ENCODE assay signal across 14 cellular contexts in genomic region chr11:122803306-122803705, GRCh38. TPM values are rescaled to one million over a fixed set of nuclear protein-coding genes. Genes with fewer than 3 reads are reported as not detected.
DNase-seq lines count a peak whose midpoint lies in the region; ATAC-seq and TF ChIP-seq lines count a peak whose summit lies in the region.
"Had no signal": no experiment of that assay in that cellular context is flagged by ENCODE, and none has a peak within 500 bp of the region (broad histone marks: within the 10 kb centered on the region; RNA-seq: fewer than 3 reads in every experiment).

No MANE protein-coding gene starts in this region.

- peaks cover 2% of the 10 kb centered on the region for H3K4me1 Mint-ChIP-seq in progenitor cell of endocrine pancreas (ENCODE audit: low read depth)

- H3K27me3 ChIP-seq in transverse colon = no peaks in the 10 kb centered on the region
- H3K27me3 ChIP-seq: SJSA1 had no signal

- H3K9me3 ChIP-seq in transverse colon = no peaks in the 10 kb centered on the region
- H3K9me3 ChIP-seq: psoas muscle, SJSA1 had no signal

- in situ Hi-C loops in transverse colon (cut with MboI; ENCODE audit: low pct_ligation_motif_present in 1 of 4, low pct_unique_long_range_greater_than_20kb in 1 of 4, low sequenced_read_pairs in 3 of 4) = no loop called here

- intact Hi-C loops in transverse colon (cut with DNase I; ENCODE audit: low total_unique reads) = no loop called here

- peak overlapping the region; percentile 62 to 81 for H3K27ac Mint-ChIP-seq in activated naive CD4-positive, alpha-beta T cell treated with anti-CD3 and anti-CD28 coated beads, Interleukin-2, amount 50 U/mL, for 72 hours
- no peak overlapping the region for H3K27ac Mint-ChIP-seq in progenitor cell of endocrine pancreas
- H3K27ac Mint-ChIP-seq: activated CD4-positive, alpha-beta memory T cell treated with anti-CD3 and anti-CD28 coated beads, Interleukin-2, amount 10 ng/mL, durations not matched to agents 7 days and 5 days had no signal

- no peak overlapping the region for H3K4me3 Mint-ChIP-seq in progenitor cell of endocrine pancreas (ENCODE audit: low read depth)
- H3K4me3 Mint-ChIP-seq: activated CD4-positive, alpha-beta memory T cell treated with anti-CD3 and anti-CD28 coated beads, Interleukin-2, amount 10 ng/mL, durations not matched to agents 7 days and 5 days had no signal

- no peak for TF ChIP-seq CTCF in transverse colon (IDR thresholded peaks at IDR 0.05)
- TF ChIP-seq CTCF in progenitor cell of endocrine pancreas (IDR thresholded peaks at IDR 0.05; ENCODE audit: unreplicated experiment) = no peak

- peak; percentile 18 to 62 for ATAC-seq in activated naive CD4-positive, alpha-beta T cell treated with anti-CD3 and anti-CD28 coated beads, Interleukin-2, amount 50 U/mL, for 72 hours
- no peak for ATAC-seq in GM19328 (IDR thresholded peaks at IDR 0.05; ENCODE audit: unreplicated experiment)
- ATAC-seq: psoas muscle had no signal

- H3K9me3 Mint-ChIP-seq in activated naive CD4-positive, alpha-beta T cell treated with anti-CD3 and anti-CD28 coated beads, Interleukin-2, amount 50 U/mL, for 72 hours = no peaks in the 10 kb centered on the region
- H3K9me3 Mint-ChIP-seq in progenitor cell of endocrine pancreas (ENCODE audit: low read depth) = no peaks in the 10 kb centered on the region
- H3K9me3 Mint-ChIP-seq: activated CD4-positive, alpha-beta memory T cell treated with anti-CD3 and anti-CD28 coated beads, Interleukin-2, amount 10 ng/mL, durations not matched to agents 7 days and 5 days had no signal

- H3K4me3 ChIP-seq in transverse colon = no peak overlapping the region
- H3K4me3 ChIP-seq: psoas muscle, SJSA1 had no signal

- no peak overlapping the region for H3K27ac ChIP-seq in transverse colon
- H3K27ac ChIP-seq: psoas muscle, SJSA1 had no signal

- TF ChIP-seq POLR2A in transverse colon (IDR thresholded peaks at IDR 0.05) = no peak

- peaks cover 0 to 4% (median 0%) of the 10 kb centered on the region in 4 donors for H3K4me1 ChIP-seq in transverse colon
- H3K4me1 ChIP-seq: SJSA1 had no signal

- peaks cover 0 to 5% of the 10 kb centered on the region in 2 donors for H3K36me3 Mint-ChIP-seq in activated naive CD4-positive, alpha-beta T cell treated with anti-CD3 and anti-CD28 coated beads, Interleukin-2, amount 50 U/mL, for 72 hours
- no peaks in the 10 kb centered on the region for H3K36me3 Mint-ChIP-seq in progenitor cell of endocrine pancreas (ENCODE audit: insufficient read depth)

- no peak for DNase-seq in activated naive CD4-positive, alpha-beta T cell treated with anti-CD3 and anti-CD28 coated beads, Interleukin-2, amount 50 U/mL, for 72 hours (ENCODE audit: low spot score in 2 of 2)
- no peak for DNase-seq in activated naive CD4-positive, alpha-beta T cell treated with anti-CD3 and anti-CD28 coated beads, Interleukin-2, amount 50 U/mL, for 16 hours
- DNase-seq in amniotic stem cell (lab: John Stamatoyannopoulos, UW) = peak; percentile 62
- DNase-seq in hepatic stellate cell (ENCODE audit: low spot score) = peak; percentile 57
- DNase-seq in ureter (ENCODE audit: low spot score) = peak; percentile 59
- DNase-seq in transverse colon = no peak
- DNase-seq in progenitor cell of endocrine pancreas (ENCODE audit: low spot score, unreplicated experiment) = no peak
- DNase-seq: ACHN; activated CD4-positive, alpha-beta memory T cell treated with anti-CD3 and anti-CD28 coated beads, Interleukin-2, amount 10 ng/mL, durations not matched to agents 7 days and 5 days; dermis blood vessel endothelial cell; NCI-H2081 treated with DMSO at 0.1 percent for 48 hours; psoas muscle had no signal

- no peak for TF ChIP-seq EP300 in transverse colon (IDR thresholded peaks at IDR 0.05; ENCODE audit: low read depth)

- no peaks in the 10 kb centered on the region for H3K36me3 ChIP-seq in transverse colon
- H3K36me3 ChIP-seq: SJSA1 had no signal

- WGBS in transverse colon (ENCODE audit: low coverage in 1 of 2), 2 donors = 91% methylated on average over 2 of the region's 2 CpGs; no CpG with 5 or more reads in 1 of the 2 donors

- no peaks in the 10 kb centered on the region for H3K27me3 Mint-ChIP-seq in progenitor cell of endocrine pancreas
- H3K27me3 Mint-ChIP-seq: activated CD4-positive, alpha-beta memory T cell treated with anti-CD3 and anti-CD28 coated beads, Interleukin-2, amount 10 ng/mL, durations not matched to agents 7 days and 5 days had no signal

RNA-seq across cellular contexts. Expression of gene CRTAM, which starts 35.0 kb away (rescaled TPM):
- total RNA-seq in activated naive CD4-positive, alpha-beta T cell treated with anti-CD3 and anti-CD28 coated beads, Interleukin-2, amount 50 U/mL, for 72 hours = under 1 TPM; 0.43 to 0.56 TPM
- 1.1 TPM for total RNA-seq in ureter
- total RNA-seq in transverse colon = 1 to 10 TPM in 1 of 4 donors, under 1 TPM in 1, not detected in 2; 0.41 to 1.7 TPM
- not detected in 2 replicates for total RNA-seq in progenitor cell of endocrine pancreas
- total RNA-seq: dermis blood vessel endothelial cell, SJSA1 had no signal

Comparison
In these comparisons a context has a peak if more than half of its experiments do, and no peak if none do; other contexts are left out.
1. DNase-seq: peak in amniotic stem cell (single experiment), hepatic stellate cell (single experiment) and ureter (single experiment); none in activated naive CD4-positive, alpha-beta T cell treated with anti-CD3 and anti-CD28 coated beads, Interleukin-2, amount 50 U/mL, for 72 hours (0 of 2), activated naive CD4-positive, alpha-beta T cell treated with anti-CD3 and anti-CD28 coated beads, Interleukin-2, amount 50 U/mL, for 16 hours (single experiment), transverse colon (single experiment) and progenitor cell of endocrine pancreas (single experiment).